1 cellular context compared by ENCODE assay signal in the genomic region with DNA sequence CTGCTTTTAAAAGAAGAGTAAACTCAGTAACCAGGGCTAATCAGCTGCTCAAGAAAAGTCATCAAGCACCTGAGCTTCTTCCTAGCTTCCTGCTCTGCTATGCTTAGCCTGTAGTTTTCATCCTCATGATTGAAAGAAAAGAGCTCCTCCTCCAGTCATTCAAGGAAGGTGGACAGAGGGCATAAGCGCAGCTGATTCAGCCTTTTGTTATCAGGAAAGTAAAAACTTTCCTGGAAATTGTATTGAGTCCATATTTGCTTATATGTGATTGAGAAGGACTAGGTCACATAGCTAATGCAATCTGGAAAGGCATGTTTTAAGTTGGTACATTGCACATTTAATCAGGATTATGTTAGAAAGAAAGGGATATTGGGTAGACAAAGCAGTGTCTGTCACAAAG.
TF ChIP-seq lines count a peak whose summit lies in the region.

No MANE protein-coding gene starts in this region.

TF ChIP-seq in WTC11, 78 proteins besides CTCF, POLR2A, EP300 and RAD21 (continued from another document):
- TF ChIP-seq, protein P1, sequence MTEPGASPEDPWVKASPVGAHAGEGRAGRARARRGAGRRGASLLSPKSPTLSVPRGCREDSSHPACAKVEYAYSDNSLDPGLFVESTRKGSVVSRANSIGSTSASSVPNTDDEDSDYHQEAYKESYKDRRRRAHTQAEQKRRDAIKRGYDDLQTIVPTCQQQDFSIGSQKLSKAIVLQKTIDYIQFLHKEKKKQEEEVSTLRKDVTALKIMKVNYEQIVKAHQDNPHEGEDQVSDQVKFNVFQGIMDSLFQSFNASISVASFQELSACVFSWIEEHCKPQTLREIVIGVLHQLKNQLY (CRISPR knock-in tag; IDR thresholded peaks at IDR 0.05) = no peak
